7 cellular contexts compared by ENCODE assay signal in genomic region chr2:111478844-111479458, GRCh38.
DNase-seq lines count a peak whose midpoint lies in the region; ATAC-seq and TF ChIP-seq lines count a peak whose summit lies in the region.
"Not testable (repeated sequence)": the region's sequence is repeated elsewhere in the genome, so short reads cannot be mapped to it uniquely, and the experiment has no call there.

No MANE protein-coding gene starts in this region.

- H3K27me3 ChIP-seq in osteoblast (ENCODE audit: insufficient read depth, low read length), result not testable (repeated sequence)

- H3K27ac ChIP-seq in osteoblast (ENCODE audit: low read depth, low read length), result not testable (repeated sequence)

- peaks cover 35% of the 10 kb centered on the region for H3K4me1 Mint-ChIP-seq in activated naive CD4-positive, alpha-beta T cell treated with anti-CD3 and anti-CD28 coated beads, Interleukin-2, amount 10 ng/mL, durations not matched to agents 7 days and 5 days

- H3K4me3 Mint-ChIP-seq in activated naive CD4-positive, alpha-beta T cell treated with anti-CD3 and anti-CD28 coated beads, Interleukin-2, amount 10 ng/mL, durations not matched to agents 7 days and 5 days, result peak overlapping the region; percentile 33

- peak overlapping the region; percentile 81 for H3K27ac Mint-ChIP-seq in activated naive CD4-positive, alpha-beta T cell treated with anti-CD3 and anti-CD28 coated beads, Interleukin-2, amount 10 ng/mL, durations not matched to agents 7 days and 5 days

- H3K9me3 Mint-ChIP-seq in activated naive CD4-positive, alpha-beta T cell treated with anti-CD3 and anti-CD28 coated beads, Interleukin-2, amount 10 ng/mL, durations not matched to agents 7 days and 5 days, result not testable (repeated sequence)

- not testable (repeated sequence) for H3K36me3 Mint-ChIP-seq in activated naive CD4-positive, alpha-beta T cell treated with anti-CD3 and anti-CD28 coated beads, Interleukin-2, amount 10 ng/mL, durations not matched to agents 7 days and 5 days

- not testable (repeated sequence) for H3K4me3 ChIP-seq in osteoblast (ENCODE audit: insufficient read depth, low read length)

- not testable (repeated sequence) for H3K36me3 ChIP-seq in osteoblast (ENCODE audit: insufficient read depth, low read length)

- peak; percentile 60 for ATAC-seq in GM18519 (IDR thresholded peaks at IDR 0.05; ENCODE audit: low FRiP score, unreplicated experiment)
- peak; percentile 48 for ATAC-seq in GM21423 (IDR thresholded peaks at IDR 0.05; ENCODE audit: unreplicated experiment)
- ATAC-seq in HG02852 (IDR thresholded peaks at IDR 0.05; ENCODE audit: unreplicated experiment), result peak; percentile 67
- peak; percentile 61 for ATAC-seq in HG03565 (IDR thresholded peaks at IDR 0.05; ENCODE audit: unreplicated experiment)

- not testable (repeated sequence) for H3K27me3 Mint-ChIP-seq in activated naive CD4-positive, alpha-beta T cell treated with anti-CD3 and anti-CD28 coated beads, Interleukin-2, amount 10 ng/mL, durations not matched to agents 7 days and 5 days

- DNase-seq in activated CD4-positive, alpha-beta T cell treated with anti-CD3 and anti-CD28 coated beads for 48 hours, result peak; percentile 61
- peak; percentile 26 for DNase-seq in activated naive CD4-positive, alpha-beta T cell treated with anti-CD3 and anti-CD28 coated beads, Interleukin-2, amount 10 ng/mL, durations not matched to agents 7 days and 5 days
- DNase-seq in osteoblast (ENCODE audit: insufficient read length, low spot score, missing footprints), result peak; percentile 1

- not testable (repeated sequence) for TF ChIP-seq CTCF in osteoblast (IDR thresholded peaks at IDR 0.05; ENCODE audit: extremely low read depth, low read depth, low read length)

- CTCF ChIA-PET in activated naive CD4-positive, alpha-beta T cell treated with anti-CD3 and anti-CD28 coated beads, Interleukin-2, amount 10 ng/mL, durations not matched to agents 7 days and 5 days (lab: Charles Lee), result not testable (repeated sequence)

- not testable (repeated sequence) for H3K4me1 ChIP-seq in osteoblast (ENCODE audit: insufficient read depth, low read length)

- H3K9me3 ChIP-seq in osteoblast (ENCODE audit: low read depth, low read length), result not testable (repeated sequence)

- not testable (repeated sequence) for H2AFZ ChIP-seq in osteoblast (ENCODE audit: low read length)

- peaks cover 68% of the 10 kb centered on the region for H3K79me2 ChIP-seq in osteoblast (ENCODE audit: insufficient read depth, low read length)

- not testable (repeated sequence) for H3K4me2 ChIP-seq in osteoblast (ENCODE audit: insufficient read depth, low read length)

- not testable (repeated sequence) for H4K20me1 ChIP-seq in osteoblast (ENCODE audit: insufficient read depth, low read length)

Comparison
In these comparisons a context has a peak if more than half of its experiments do, and no peak if none do; other contexts are left out.
1. DNase-seq: peak in every context shown above with its lines; median percentile 61 in activated CD4-positive, alpha-beta T cell treated with anti-CD3 and anti-CD28 coated beads for 48 hours; 26 in activated naive CD4-positive, alpha-beta T cell treated with anti-CD3 and anti-CD28 coated beads, Interleukin-2, amount 10 ng/mL, durations not matched to agents 7 days and 5 days; 1 in osteoblast.